ENCODE assay signal across 16 cellular contexts in the genomic region with DNA sequence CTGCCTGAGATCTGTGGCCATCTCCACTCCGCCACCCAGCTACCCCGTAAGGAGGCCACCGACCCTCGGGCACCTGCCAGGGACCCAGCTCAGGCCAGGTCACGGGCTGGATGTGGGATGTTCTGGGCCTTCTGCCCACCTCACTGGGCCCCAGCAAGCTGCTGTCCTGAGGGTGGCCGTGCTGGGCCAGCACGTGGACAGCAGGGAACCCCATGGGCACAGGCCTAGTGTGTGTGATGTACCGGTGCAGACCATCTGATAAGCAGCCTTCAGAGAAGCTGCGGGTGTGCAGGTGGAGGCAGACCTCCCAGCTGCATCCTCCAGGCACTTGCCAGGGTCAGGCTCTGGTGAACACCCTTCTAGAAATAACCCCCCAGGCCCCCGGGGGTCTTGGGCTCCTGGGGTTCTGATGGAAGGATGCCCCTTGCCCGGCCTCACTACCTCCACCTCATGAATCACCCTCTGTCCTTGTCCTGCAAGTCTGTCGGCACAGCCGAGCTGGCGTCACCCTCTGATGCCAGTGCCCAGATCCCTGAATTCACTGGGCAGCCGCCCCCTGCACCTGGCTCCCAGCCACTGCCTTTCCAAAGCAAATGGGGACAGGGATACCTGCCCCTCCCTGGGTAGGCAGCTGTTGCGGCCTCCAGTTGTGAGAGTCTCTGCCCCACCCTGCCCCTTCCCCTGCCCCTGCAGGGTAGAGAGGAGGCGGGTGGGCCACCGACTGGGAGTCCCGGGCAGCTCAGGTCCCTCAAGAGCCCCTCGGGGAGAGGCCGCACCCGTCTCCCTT.
DNase-seq lines count a peak whose midpoint lies in the region; ATAC-seq and TF ChIP-seq lines count a peak whose summit lies in the region.
"Had no signal": no experiment of that assay in that cellular context is flagged by ENCODE, and none has a peak within 500 bp of the region (broad histone marks: within the 10 kb centered on the region; RNA-seq: fewer than 3 reads in every experiment).

No MANE protein-coding gene starts in this region.

- H3K36me3 ChIP-seq in KOPT-K1 (ENCODE audit: insufficient read depth, low read length), result no peaks in the 10 kb centered on the region
- H3K36me3 ChIP-seq: prostate gland, WERI-Rb-1 had no signal

- H3K36me3 Mint-ChIP-seq in stimulated activated effector memory CD8-positive, alpha-beta T cell treated with anti-CD3 and anti-CD28 coated beads, Interleukin-12 subunit alpha, Interleukin-12 subunit beta, amount 100 ng/mL, for 72 hours, result peaks cover 18% of the 10 kb centered on the region

- no peak for TF ChIP-seq CTCF in GM10248 (IDR thresholded peaks at IDR 0.05; ENCODE audit: control extremely low read depth, extremely low read depth, low read depth, missing control alignments)

- no peaks in the 10 kb centered on the region for H3K9me3 ChIP-seq in KOPT-K1 (ENCODE audit: insufficient read depth, low read length, poor library complexity, severe bottlenecking)
- H3K9me3 ChIP-seq: prostate gland, testis had no signal

- peak overlapping the region; percentile 32 for H3K27ac Mint-ChIP-seq in stimulated activated effector memory CD8-positive, alpha-beta T cell treated with anti-CD3 and anti-CD28 coated beads, Interleukin-12 subunit alpha, Interleukin-12 subunit beta, amount 100 ng/mL, for 72 hours
- H3K27ac Mint-ChIP-seq: activated CD8-positive, alpha-beta T cell treated with anti-CD3 and anti-CD28 coated beads for 36 hours; activated naive CD8-positive, alpha-beta T cell treated with anti-CD3 and anti-CD28 coated beads, Interleukin-2, amount 50 U/mL, for 24 hours; activated T-helper 1 cell treated with anti-CD3 and anti-CD28 coated beads, Interleukin-12 subunit alpha, Interleukin-12 subunit beta, Interleukin-2, Interleukin-4 antibody, amounts not matched to agents 30 ng/mL and 10 ng/mL and 1 ng/mL, durations not matched to agents 14 hours and 24 hours and 36 hours had no signal

- peaks cover 13% of the 10 kb centered on the region for H3K4me1 Mint-ChIP-seq in stimulated activated effector memory CD8-positive, alpha-beta T cell treated with anti-CD3 and anti-CD28 coated beads, Interleukin-12 subunit alpha, Interleukin-12 subunit beta, amount 100 ng/mL, for 72 hours

- H3K27ac ChIP-seq in KOPT-K1 (ENCODE audit: low read depth, low read length, poor library complexity, severe bottlenecking), result peak overlapping the region; percentile 38
- H3K27ac ChIP-seq: prostate gland, testis had no signal

- no peak overlapping the region for H3K4me3 Mint-ChIP-seq in stimulated activated effector memory CD8-positive, alpha-beta T cell treated with anti-CD3 and anti-CD28 coated beads, Interleukin-12 subunit alpha, Interleukin-12 subunit beta, amount 100 ng/mL, for 72 hours
- H3K4me3 Mint-ChIP-seq: activated CD8-positive, alpha-beta T cell treated with anti-CD3 and anti-CD28 coated beads for 36 hours; activated naive CD8-positive, alpha-beta T cell treated with anti-CD3 and anti-CD28 coated beads, Interleukin-2, amount 50 U/mL, for 24 hours; activated T-helper 1 cell treated with anti-CD3 and anti-CD28 coated beads, Interleukin-12 subunit alpha, Interleukin-12 subunit beta, Interleukin-2, Interleukin-4 antibody, amounts not matched to agents 30 ng/mL and 10 ng/mL and 1 ng/mL, durations not matched to agents 14 hours and 24 hours and 36 hours had no signal

- POLR2A ChIA-PET in GM10248 (lab: Yijun Ruan, JAX), result interaction anchor here (0.5 kb wide), 1 partner anchor 108 kb away, joined by 3 read pairs; no protein-coding TSS in a partner anchor

- ATAC-seq in stimulated activated effector memory CD8-positive, alpha-beta T cell treated with anti-CD3 and anti-CD28 coated beads, Interleukin-12 subunit alpha, Interleukin-12 subunit beta, amount 100 ng/mL, for 72 hours, result no peak
- ATAC-seq: activated CD8-positive, alpha-beta T cell treated with anti-CD3 and anti-CD28 coated beads for 36 hours; activated naive CD8-positive, alpha-beta T cell treated with anti-CD3 and anti-CD28 coated beads, Interleukin-2, amount 50 U/mL, for 24 hours had no signal

- no peaks in the 10 kb centered on the region for H3K9me3 Mint-ChIP-seq in stimulated activated effector memory CD8-positive, alpha-beta T cell treated with anti-CD3 and anti-CD28 coated beads, Interleukin-12 subunit alpha, Interleukin-12 subunit beta, amount 100 ng/mL, for 72 hours
- H3K9me3 Mint-ChIP-seq: activated CD8-positive, alpha-beta T cell treated with anti-CD3 and anti-CD28 coated beads for 36 hours; activated naive CD8-positive, alpha-beta T cell treated with anti-CD3 and anti-CD28 coated beads, Interleukin-2, amount 50 U/mL, for 24 hours; activated T-helper 1 cell treated with anti-CD3 and anti-CD28 coated beads, Interleukin-12 subunit alpha, Interleukin-12 subunit beta, Interleukin-2, Interleukin-4 antibody, amounts not matched to agents 30 ng/mL and 10 ng/mL and 1 ng/mL, durations not matched to agents 14 hours and 24 hours and 36 hours had no signal

- CTCF ChIA-PET in GM10248 (lab: Yijun Ruan, JAX), result interaction anchor here (1.0 kb wide), 1 partner anchor 137 kb away, joined by 3 read pairs; no protein-coding TSS in a partner anchor

- DNase-seq in amygdala (lab: John Stamatoyannopoulos, UW), result peak in 29 of 56 donors; percentile 50 to 82 (median 68)
- DNase-seq in hypothalamus (lab: John Stamatoyannopoulos, UW), result peak in 31 of 51 donors; percentile 24 to 90 (median 69)
- DNase-seq in stimulated activated effector memory CD8-positive, alpha-beta T cell treated with anti-CD3 and anti-CD28 coated beads, Interleukin-12 subunit alpha, Interleukin-12 subunit beta, amount 100 ng/mL, for 72 hours (ENCODE audit: low spot score in 2 of 2), result no peak
- no peak for DNase-seq in iPS-NIHi7 (ENCODE audit: extremely low spot score)
- no peak for DNase-seq in GM10248 (ENCODE audit: extremely low spot score)
- DNase-seq in NCI-H1436 (lab: John Stamatoyannopoulos, UW), result no peak
- DNase-seq: activated CD8-positive, alpha-beta T cell treated with anti-CD3 and anti-CD28 coated beads for 36 hours; activated naive CD8-positive, alpha-beta T cell treated with anti-CD3 and anti-CD28 coated beads, Interleukin-2, amount 50 U/mL, for 24 hours; central memory CD4-positive, alpha-beta T cell; GF-D8; T-helper 1 cell; testis; WERI-Rb-1 had no signal

Comparison
In these comparisons a context has a peak if more than half of its experiments do, and no peak if none do; other contexts are left out.
1. DNase-seq: peak in amygdala (29 of 56) and hypothalamus (31 of 51); none in stimulated activated effector memory CD8-positive, alpha-beta T cell treated with anti-CD3 and anti-CD28 coated beads, Interleukin-12 subunit alpha, Interleukin-12 subunit beta, amount 100 ng/mL, for 72 hours (0 of 2), iPS-NIHi7 (single experiment), GM10248 (single experiment) and NCI-H1436 (single experiment).